8 cellular contexts compared by ENCODE assay signal in the genomic region with DNA sequence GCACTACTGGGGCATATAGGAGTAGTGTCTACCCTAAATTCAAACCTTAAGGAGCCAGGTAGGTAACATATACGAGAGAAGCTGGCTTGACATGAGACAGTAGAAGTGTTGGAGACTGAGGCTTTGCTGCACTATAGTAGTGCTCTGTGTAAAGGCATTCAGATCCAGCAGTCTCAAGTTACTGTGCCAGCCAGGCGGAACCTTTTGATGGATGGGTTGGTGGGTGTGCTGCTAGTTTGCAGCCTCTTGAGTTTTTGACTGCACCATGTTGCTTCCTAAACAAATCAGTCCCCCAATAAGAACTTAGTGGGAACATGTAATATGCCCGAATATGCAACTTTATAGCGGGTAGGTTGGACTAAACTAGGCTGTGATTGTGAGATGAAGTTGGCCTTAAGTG. TPM values are rescaled to one million over a fixed set of nuclear protein-coding genes. Genes with fewer than 3 reads are reported as not detected.
A peak's percentile ranks its signal among the peaks of the same experiment; 100 is the strongest.
DNase-seq lines count a peak whose midpoint lies in the region; ATAC-seq, FAIRE-seq and TF ChIP-seq lines count a peak whose summit lies in the region.

No MANE protein-coding gene starts in this region.

- peak overlapping the region; percentile 89; the same call in 1 of the 2 replicates for H3K9ac ChIP-seq in MM.1S (ENCODE audit: low read length)

- H3F3A ChIP-seq in MM.1S (ENCODE audit: insufficient read depth, low read length) = no peaks in the 10 kb centered on the region

- H3K4me3 ChIP-seq in MM.1S (ENCODE audit: low read length) = peak overlapping the region; percentile 95
- peak overlapping the region; percentile 78 for H3K4me3 ChIP-seq in choroid plexus epithelial cell (ENCODE audit: low read depth, low read length)

- no peak for ATAC-seq in natural killer cell treated with Interleukin-12 subunit alpha and Interleukin-12 subunit beta and Interleukin-15 and Interleukin-18, amount 100 ng/mL, for 72 hours
- no peak for ATAC-seq in GM19397 (IDR thresholded peaks at IDR 0.05; ENCODE audit: unreplicated experiment)

- H3K27me3 ChIP-seq in MM.1S (replicated peaks; ENCODE audit: insufficient read depth, low read length) = no peaks in the 10 kb centered on the region

- DNase-seq in CD14-positive monocyte (ENCODE audit: low spot score) (no peak), MM.1S (no peak), choroid plexus epithelial cell (ENCODE audit: low read depth) (peak; percentile 22), iPS-NIHi11 (ENCODE audit: low spot score) (no peak), DMS153 (lab: John Stamatoyannopoulos, UW) (no peak), GM19239 (ENCODE audit: insufficient read length, low spot score) (no peak)
- DNase-seq in natural killer cell treated with Interleukin-12 subunit alpha and Interleukin-12 subunit beta and Interleukin-15 and Interleukin-18, amount 100 ng/mL, for 72 hours (ENCODE audit: low spot score) = no peak

- no peak overlapping the region for H3K27ac ChIP-seq in MM.1S (ENCODE audit: low read length)

- peaks cover 18 to 37% of the 10 kb centered on the region in 2 donors for H3K36me3 Mint-ChIP-seq in CD14-positive monocyte
- peaks cover 20% of the 10 kb centered on the region for H3K36me3 Mint-ChIP-seq in natural killer cell treated with Interleukin-12 subunit alpha and Interleukin-12 subunit beta and Interleukin-15 and Interleukin-18, amount 100 ng/mL, for 72 hours

- H4K20me1 ChIP-seq in MM.1S (ENCODE audit: insufficient read depth, low read length) = peaks cover 32% of the 10 kb centered on the region

- H3K4me3 Mint-ChIP-seq in CD14-positive monocyte = peak overlapping the region; percentile 95 to 97
- peak overlapping the region; percentile 97 for H3K4me3 Mint-ChIP-seq in natural killer cell treated with Interleukin-12 subunit alpha and Interleukin-12 subunit beta and Interleukin-15 and Interleukin-18, amount 100 ng/mL, for 72 hours

- H3K4me2 ChIP-seq in MM.1S (ENCODE audit: low read depth, low read length) = peak overlapping the region; percentile 73

- H3K9me3 Mint-ChIP-seq in CD14-positive monocyte = no peaks in the 10 kb centered on the region
- H3K9me3 Mint-ChIP-seq in natural killer cell treated with Interleukin-12 subunit alpha and Interleukin-12 subunit beta and Interleukin-15 and Interleukin-18, amount 100 ng/mL, for 72 hours = no peaks in the 10 kb centered on the region

- H3K9me2 ChIP-seq in MM.1S (replicated peaks; ENCODE audit: insufficient read depth, low read length) = no peaks in the 10 kb centered on the region

- peaks cover 62% of the 10 kb centered on the region for H3K79me2 ChIP-seq in MM.1S (ENCODE audit: low read length)

- H2AFZ ChIP-seq in MM.1S (ENCODE audit: low read length) = no peak overlapping the region

- H3K27me3 Mint-ChIP-seq in CD14-positive monocyte (ENCODE audit: low read depth in 3 of 3) = peaks cover 5 to 8% (median 7%) of the 10 kb centered on the region in 3 donors
- no peaks in the 10 kb centered on the region for H3K27me3 Mint-ChIP-seq in natural killer cell treated with Interleukin-12 subunit alpha and Interleukin-12 subunit beta and Interleukin-15 and Interleukin-18, amount 100 ng/mL, for 72 hours

- FAIRE-seq in GM19239 (lab: Jason Lieb, UNC) = no peak

- peaks cover 29% of the 10 kb centered on the region for H3K4me1 ChIP-seq in MM.1S (ENCODE audit: low read length)

- H3K27ac Mint-ChIP-seq in CD14-positive monocyte = peak overlapping the region in 5 of 7 donors; percentile 21 to 96 (median 68)
- H3K27ac Mint-ChIP-seq in natural killer cell treated with Interleukin-12 subunit alpha and Interleukin-12 subunit beta and Interleukin-15 and Interleukin-18, amount 100 ng/mL, for 72 hours = peak overlapping the region; percentile 76 to 96

- no peaks in the 10 kb centered on the region for H3K9me3 ChIP-seq in MM.1S (replicated peaks; ENCODE audit: insufficient read depth, low read length)

- no peak for TF ChIP-seq CTCF in CD14-positive monocyte (IDR thresholded peaks at IDR 0.05)
- TF ChIP-seq CTCF in MM.1S (IDR thresholded peaks at IDR 0.05; ENCODE audit: low read length) = no peak
- TF ChIP-seq CTCF in choroid plexus epithelial cell (conservative IDR thresholded peaks at IDR 0.05; ENCODE audit: low read depth, low read length) = no peak

- 0 out of 2 replicates have a peak, but pooled peaks cover 2% of the 10 kb centered on the region for H3K36me3 ChIP-seq in MM.1S (replicated peaks; ENCODE audit: insufficient read depth, low read length)

- intact Hi-C loops in CD14-positive monocyte (cut with micrococcal nuclease) = no loop called here

- H3K4me1 Mint-ChIP-seq in CD14-positive monocyte = peaks cover 39% of the 10 kb centered on the region
- H3K4me1 Mint-ChIP-seq in natural killer cell treated with Interleukin-12 subunit alpha and Interleukin-12 subunit beta and Interleukin-15 and Interleukin-18, amount 100 ng/mL, for 72 hours (ENCODE audit: low read depth in 2 of 2) = peaks cover 61 to 68% of the 10 kb centered on the region in 2 donors

RNA-seq across cellular contexts. Expression of a gene that starts 1.5 kb away (rescaled TPM):
- polyA plus RNA-seq in CD14-positive monocyte = 100 to 1,000 TPM; 225 to 262 TPM
- 100 to 1,000 TPM; 133 to 178 TPM for total RNA-seq in natural killer cell treated with Interleukin-12 subunit alpha and Interleukin-12 subunit beta and Interleukin-15 and Interleukin-18, amount 100 ng/mL, for 72 hours

RNA-seq across cellular contexts. Expression of a gene that starts 23.0 kb away (rescaled TPM):
- under 1 TPM; 0.11 to 0.35 TPM for polyA plus RNA-seq in CD14-positive monocyte
- under 1 TPM in 1 of 2 donors, not detected in 1; 0.19 TPM for total RNA-seq in natural killer cell treated with Interleukin-12 subunit alpha and Interleukin-12 subunit beta and Interleukin-15 and Interleukin-18, amount 100 ng/mL, for 72 hours

RNA-seq across cellular contexts. Expression of a gene that starts 55.7 kb away (rescaled TPM):
- 100 to 1,000 TPM; 520 to 528 TPM for polyA plus RNA-seq in CD14-positive monocyte
- 10 to 100 TPM; 11.0 to 27.1 TPM for total RNA-seq in natural killer cell treated with Interleukin-12 subunit alpha and Interleukin-12 subunit beta and Interleukin-15 and Interleukin-18, amount 100 ng/mL, for 72 hours
